In the genomic region with DNA sequence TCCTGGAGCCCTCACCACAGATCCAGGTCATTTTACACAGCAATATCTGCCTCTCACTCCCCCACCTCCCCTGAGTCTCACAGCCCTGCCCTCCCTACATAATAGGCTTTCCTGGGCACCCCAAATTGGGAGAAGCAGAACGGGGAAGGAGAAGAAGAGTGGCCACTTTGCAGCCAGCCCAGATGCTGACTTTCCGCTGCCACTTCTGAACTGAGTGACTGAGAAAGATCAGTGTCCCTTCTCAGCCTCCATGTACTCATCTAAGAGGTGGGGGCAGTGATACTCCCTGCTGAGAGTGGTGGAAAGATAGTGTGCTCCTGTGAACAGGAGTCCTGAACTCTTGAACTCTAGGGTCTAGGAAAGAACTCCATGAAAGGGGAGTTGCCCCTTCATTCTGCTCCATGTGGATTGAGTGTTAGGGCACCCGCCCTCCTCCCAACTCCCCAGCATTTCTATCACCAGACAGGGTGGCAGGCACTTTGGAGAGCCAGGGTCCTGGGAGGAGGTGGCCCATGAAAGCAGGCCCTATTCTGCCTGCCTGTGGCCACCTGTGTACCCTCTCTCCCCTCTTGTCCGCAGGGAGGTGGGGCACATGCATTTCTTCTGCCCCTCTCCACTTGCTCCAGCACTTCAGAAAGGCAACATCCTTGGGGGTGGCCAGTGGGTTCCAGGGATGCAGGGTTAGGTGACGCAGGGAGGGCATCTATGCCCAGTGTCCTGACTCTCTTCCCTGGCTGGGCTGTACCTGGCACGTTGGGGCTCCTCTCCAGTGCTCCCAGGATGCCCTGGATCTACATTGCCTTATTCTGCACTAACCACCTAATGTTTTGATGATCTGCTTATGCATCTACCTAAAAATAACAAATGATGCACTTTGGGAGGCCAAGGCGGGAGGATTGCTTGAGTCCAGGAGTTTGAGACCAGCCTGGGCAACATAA, we compare ENCODE assay signal across 9 cellular contexts. TPM values are rescaled to one million over a fixed set of nuclear protein-coding genes. Genes with fewer than 3 reads are reported as not detected.
DNase-seq lines count a peak whose midpoint lies in the region; ATAC-seq and TF ChIP-seq lines count a peak whose summit lies in the region.
"Had no signal": no experiment of that assay in that cellular context is flagged by ENCODE, and none has a peak within 500 bp of the region (broad histone marks: within the 10 kb centered on the region; RNA-seq: fewer than 3 reads in every experiment).

No MANE protein-coding gene starts in this region.

- peaks cover 8% of the 10 kb centered on the region; the same call in 1 of the 2 replicates for H3K9me3 ChIP-seq in PC-9 (ENCODE audit: insufficient read depth, low read depth)
- H3K9me3 ChIP-seq in spleen: peaks cover 0 to 17% (median 15%) of the 10 kb centered on the region in 8 donors
- H3K9me3 ChIP-seq in SK-N-SH: peaks cover 5% of the 10 kb centered on the region

- TF ChIP-seq POLR2A in spleen (IDR thresholded peaks at IDR 0.05): no peak

- no peak for DNase-seq in activated CD4-positive, alpha-beta T cell treated with anti-CD3 and anti-CD28 coated beads, Interleukin-2, amount 10 ng/mL, durations not matched to agents 24 days and 14 days
- DNase-seq in activated CD4-positive, alpha-beta T cell treated with anti-CD3 and anti-CD28 coated beads for 1 hour: no peak
- no peak for DNase-seq in PC-9
- DNase-seq in spleen: peak; percentile 41
- DNase-seq in hepatic stellate cell (ENCODE audit: low spot score): no peak
- DNase-seq in SK-N-SH: no peak
- DNase-seq: NCI-H524 had no signal

- H3K36me3 Mint-ChIP-seq in activated CD4-positive, alpha-beta T cell treated with anti-CD3 and anti-CD28 coated beads, Interleukin-2, amount 10 ng/mL, durations not matched to agents 24 days and 14 days (ENCODE audit: low read depth): peaks cover 2% of the 10 kb centered on the region
- H3K36me3 Mint-ChIP-seq in dendritic cell treated with granulocyte-macrophage colony-stimulating factor and Interleukin-4, amounts not matched to agents 40 ng/mL and 50 ng/mL, for 4 days (ENCODE audit: low read depth): peaks cover 6% of the 10 kb centered on the region

- WGBS in spleen, 5 donors: 76 to 84% (median 78%) methylated on average over 6 to 7 of the region's 7 CpGs
- WGBS in SK-N-SH (ENCODE audit: low lambda C conversion rate): 61% methylated on average over 7 of the region's 7 CpGs

- H2AFZ ChIP-seq in PC-9 (no peak overlapping the region), SK-N-SH (ENCODE audit: low read depth) (no peak overlapping the region)

- CTCF ChIA-PET in PC-9 (lab: Charles Lee) (interaction anchor here (0.9 to 1.8 kb wide), 3 partner anchors 47 to 349 kb away, joined by 3 to 8 read pairs (median 5); no protein-coding TSS in a partner anchor), SK-N-SH (lab: Yijun Ruan, JAX) (interaction anchor here (1.7 to 6.3 kb wide), 3 partner anchors 40 to 352 kb away, joined by 6 to 67 read pairs (median 47); partner anchors contain the start of gene VEGFA)

- POLR2A ChIA-PET in PC-9 (lab: Charles Lee; ENCODE audit: unreplicated experiment): interaction anchor here (0.6 kb wide), 2 partner anchors 41 to 249 kb away, joined by 5 to 6 read pairs; no protein-coding TSS in a partner anchor
- POLR2A ChIA-PET in SK-N-SH (lab: Yijun Ruan, JAX): interaction anchor here (1.1 kb wide), 1 partner anchor 43 kb away, joined by 3 read pairs; no protein-coding TSS in a partner anchor

- H4K20me1 ChIP-seq in PC-9 (ENCODE audit: insufficient read depth) (no peaks in the 10 kb centered on the region), SK-N-SH (ENCODE audit: insufficient read depth) (no peaks in the 10 kb centered on the region)

- H3K4me3 ChIP-seq in PC-9: 0 out of 2 replicates have a peak overlapping the region, but pooled peaks have one; percentile 8
- H3K4me3 ChIP-seq in spleen: no peak overlapping the region
- H3K4me3 ChIP-seq in SK-N-SH (ENCODE audit: low read depth in 2 of 2, low read length in 1 of 2): no peak overlapping the region

- TF ChIP-seq EP300 in SK-N-SH (IDR thresholded peaks at IDR 0.05; ENCODE audit: borderline replicate concordance in 1 of 2, low read depth in 1 of 2, low read length in 1 of 2): no peak

- no peak for TF ChIP-seq RAD21 in SK-N-SH (IDR thresholded peaks at IDR 0.05; ENCODE audit: low read length)

- H3K79me2 ChIP-seq in PC-9 (ENCODE audit: low read depth): no peaks in the 10 kb centered on the region
- H3K79me2 ChIP-seq in SK-N-SH (ENCODE audit: insufficient read depth): no peaks in the 10 kb centered on the region

- H3K4me3 Mint-ChIP-seq in activated CD4-positive, alpha-beta T cell treated with anti-CD3 and anti-CD28 coated beads, Interleukin-2, amount 10 ng/mL, durations not matched to agents 24 days and 14 days: peak overlapping the region; percentile 50
- H3K4me3 Mint-ChIP-seq in dendritic cell treated with granulocyte-macrophage colony-stimulating factor and Interleukin-4, amounts not matched to agents 40 ng/mL and 50 ng/mL, for 4 days: peak overlapping the region; percentile 39

- H3K27ac Mint-ChIP-seq in activated CD4-positive, alpha-beta T cell treated with anti-CD3 and anti-CD28 coated beads, Interleukin-2, amount 10 ng/mL, durations not matched to agents 24 days and 14 days: peak overlapping the region; percentile 82
- H3K27ac Mint-ChIP-seq in dendritic cell treated with granulocyte-macrophage colony-stimulating factor and Interleukin-4, amounts not matched to agents 40 ng/mL and 50 ng/mL, for 4 days: peak overlapping the region; percentile 83

- BruUV-seq in PC-9 (replicated peaks; lab: Mats Ljungman, UMichigan): no TSS peak

- H3K27me3 ChIP-seq in PC-9 (ENCODE audit: insufficient read depth, low read depth) (no peaks in the 10 kb centered on the region), spleen (replicated peaks in 1 of 7) (no peaks in the 10 kb centered on the region), SK-N-SH (ENCODE audit: insufficient read depth) (no peaks in the 10 kb centered on the region)

- peaks cover 3% of the 10 kb centered on the region for H3K27me3 Mint-ChIP-seq in activated CD4-positive, alpha-beta T cell treated with anti-CD3 and anti-CD28 coated beads, Interleukin-2, amount 10 ng/mL, durations not matched to agents 24 days and 14 days
- peaks cover 78% of the 10 kb centered on the region for H3K27me3 Mint-ChIP-seq in dendritic cell treated with granulocyte-macrophage colony-stimulating factor and Interleukin-4, amounts not matched to agents 40 ng/mL and 50 ng/mL, for 4 days

- TF ChIP-seq CTCF in PC-9 (conservative IDR thresholded peaks at IDR 0.05) (no peak), spleen (IDR thresholded peaks at IDR 0.05 in 8 of 11, conservative IDR thresholded peaks at IDR 0.05 in 3 of 11) (no peak), SK-N-SH (IDR thresholded peaks at IDR 0.05) (no peak)

- H3K9me2 ChIP-seq in PC-9 (ENCODE audit: insufficient read depth) (no peaks in the 10 kb centered on the region), SK-N-SH (no peaks in the 10 kb centered on the region)

- H3K4me1 ChIP-seq in PC-9 (replicated peaks; ENCODE audit: insufficient read depth): peaks cover 28% of the 10 kb centered on the region
- peaks cover 13 to 32% (median 23%) of the 10 kb centered on the region in 6 donors for H3K4me1 ChIP-seq in spleen
- H3K4me1 ChIP-seq in SK-N-SH (ENCODE audit: control insufficient read depth in 1 of 2, insufficient read depth in 2 of 2, low read depth in 1 of 2, low read length in 1 of 2): peaks cover 0 to 13% of the 10 kb centered on the region in 2 experiments; a peak in 2 of 4 replicates

- H3K9ac ChIP-seq in SK-N-SH: no peak overlapping the region

- ATAC-seq in HG03378 (IDR thresholded peaks at IDR 0.05; ENCODE audit: unreplicated experiment): no peak

- peak overlapping the region; percentile 69 for H3K4me2 ChIP-seq in PC-9
- no peak overlapping the region for H3K4me2 ChIP-seq in SK-N-SH

- peaks cover 6% of the 10 kb centered on the region for H3K9me3 Mint-ChIP-seq in activated CD4-positive, alpha-beta T cell treated with anti-CD3 and anti-CD28 coated beads, Interleukin-2, amount 10 ng/mL, durations not matched to agents 24 days and 14 days
- peaks cover 8% of the 10 kb centered on the region for H3K9me3 Mint-ChIP-seq in dendritic cell treated with granulocyte-macrophage colony-stimulating factor and Interleukin-4, amounts not matched to agents 40 ng/mL and 50 ng/mL, for 4 days

- intact Hi-C loops in activated CD4-positive, alpha-beta T cell treated with anti-CD3 and anti-CD28 coated beads, Interleukin-2, amount 10 ng/mL, durations not matched to agents 24 days and 14 days (cut with micrococcal nuclease): loop anchor here (2.0 kb wide), 1 partner anchor 17 kb away; no protein-coding TSS in a partner anchor
- intact Hi-C loops in PC-9 (cut with micrococcal nuclease; ENCODE audit: unreplicated experiment) (loop anchor here (1.0 to 5.0 kb wide), 3 partner anchors 39 to 59 kb away; partner anchors contain the start of gene MRPS18A), spleen (cut with DNase I; ENCODE audit: low total_unique reads) (no loop called here)
- intact Hi-C loops in dendritic cell treated with granulocyte-macrophage colony-stimulating factor and Interleukin-4, amounts not matched to agents 40 ng/mL and 50 ng/mL, for 4 days (cut with micrococcal nuclease): loop anchor here (1.0 kb wide), 1 partner anchor 46 kb away; no protein-coding TSS in a partner anchor

- peaks cover 22% of the 10 kb centered on the region for H3K4me1 Mint-ChIP-seq in activated CD4-positive, alpha-beta T cell treated with anti-CD3 and anti-CD28 coated beads, Interleukin-2, amount 10 ng/mL, durations not matched to agents 24 days and 14 days
- H3K4me1 Mint-ChIP-seq in dendritic cell treated with granulocyte-macrophage colony-stimulating factor and Interleukin-4, amounts not matched to agents 40 ng/mL and 50 ng/mL, for 4 days (ENCODE audit: low read depth): peaks cover 52% of the 10 kb centered on the region

- H3K36me3 ChIP-seq in PC-9 (ENCODE audit: low read depth) (no peaks in the 10 kb centered on the region), spleen (no peaks in the 10 kb centered on the region), SK-N-SH (replicated peaks in 1 of 2; ENCODE audit: control insufficient read depth in 1 of 2, insufficient read depth in 2 of 2, low read length in 1 of 2) (no peaks in the 10 kb centered on the region)

- peaks cover 7% of the 10 kb centered on the region for H3F3A ChIP-seq in PC-9 (ENCODE audit: insufficient read depth, low read depth)
- no peaks in the 10 kb centered on the region for H3F3A ChIP-seq in SK-N-SH (replicated peaks; ENCODE audit: insufficient read depth)

- H3K27ac ChIP-seq in PC-9 (peak overlapping the region; percentile 38), spleen (peak overlapping the region in 3 of 8 donors; percentile 49 to 76 (median 60)), SK-N-SH (ENCODE audit: low read depth in 2 of 2, low read length in 1 of 2) (no peak overlapping the region; a peak in 1 of 4 replicates)

RNA-seq across cellular contexts. Expression of gene MRPS18A, which starts 38.3 kb away (rescaled TPM):
- total RNA-seq in activated CD4-positive, alpha-beta T cell treated with anti-CD3 and anti-CD28 coated beads, Interleukin-2, amount 10 ng/mL, durations not matched to agents 24 days and 14 days: 47.4 and 50.1 TPM in 2 replicates
- total RNA-seq in PC-9 (2021) (49.1 and 54.8 TPM in 2 replicates), spleen (10 to 100 TPM; 29.8 to 37.6 (median 30.9) TPM)
- polyA plus RNA-seq in spleen (10 to 100 TPM; 28.0 to 48.6 (median 34.3) TPM), SK-N-SH (2012; rRNA removed) (56.9 and 57.0 TPM in 2 replicates)
- polyA plus RNA-seq in SK-N-SH (2012; cell fraction: cytosol; rRNA removed): 31.9 and 44.3 TPM in 2 replicates
- polyA plus RNA-seq in SK-N-SH (2012; cell fraction: nucleus; rRNA removed): 33.1 and 37.4 TPM in 2 replicates

RNA-seq across cellular contexts. Expression of gene VEGFA, which starts 44.1 kb away (rescaled TPM):
- 62.9 and 64.6 TPM in 2 replicates for total RNA-seq in activated CD4-positive, alpha-beta T cell treated with anti-CD3 and anti-CD28 coated beads, Interleukin-2, amount 10 ng/mL, durations not matched to agents 24 days and 14 days
- 112 and 117 TPM in 2 replicates for total RNA-seq in PC-9 (2021)
- 100 to 1,000 TPM; 112 to 486 (median 203) TPM for total RNA-seq in spleen
- 10 to 100 TPM; 31.0 to 56.6 (median 36.0) TPM for polyA plus RNA-seq in spleen
- polyA plus RNA-seq in SK-N-SH (2012; rRNA removed): 81.0 and 130 TPM in 2 replicates
- 42.6 and 66.6 TPM in 2 replicates for polyA plus RNA-seq in SK-N-SH (2012; cell fraction: cytosol; rRNA removed)
- 412 and 501 TPM in 2 replicates for polyA plus RNA-seq in SK-N-SH (2012; cell fraction: nucleus; rRNA removed)
